Comparison of ENCODE assay signal across 8 cellular contexts in the genomic region with DNA sequence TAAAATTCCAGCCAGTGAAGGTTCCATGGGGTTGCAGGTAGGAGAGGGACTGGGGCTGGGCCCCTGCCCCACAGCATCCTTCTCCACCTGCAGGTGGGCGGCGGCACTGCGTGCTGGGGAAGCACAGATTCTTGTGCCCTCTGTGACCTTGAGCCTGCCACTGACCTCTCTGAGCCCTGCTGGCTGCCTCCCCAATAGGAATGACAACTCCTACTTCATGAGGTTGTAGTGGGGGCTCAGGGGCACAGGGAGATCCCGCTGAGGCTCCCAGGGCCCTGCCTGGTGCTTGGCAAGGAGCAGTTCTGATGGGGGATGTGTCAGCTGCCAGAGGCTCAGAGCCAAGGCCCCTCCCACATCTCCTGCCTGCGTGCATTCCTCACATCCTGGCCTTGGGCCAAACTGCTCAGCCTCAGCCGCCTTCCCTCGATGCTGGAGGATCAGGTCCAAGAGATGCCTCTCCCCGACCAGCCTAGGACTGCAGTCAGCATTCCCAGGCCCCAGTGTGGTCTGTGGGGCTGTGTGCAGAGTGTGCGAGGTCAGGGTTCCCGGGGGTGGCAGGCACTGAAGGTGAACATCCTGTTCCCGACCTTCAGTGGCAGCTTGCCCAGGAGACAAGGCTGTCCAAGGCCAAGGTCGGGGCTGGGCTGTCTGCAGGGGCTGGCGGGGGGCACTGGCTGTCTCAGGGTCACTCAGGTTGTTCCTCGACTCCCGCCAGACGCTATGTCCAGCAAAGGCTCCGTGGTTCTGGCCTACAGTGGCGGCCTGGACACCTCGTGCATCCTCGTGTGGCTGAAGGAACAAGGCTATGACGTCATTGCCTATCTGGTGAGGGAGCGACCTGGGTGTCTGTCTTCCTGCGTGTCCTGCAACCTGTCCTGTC. TPM values are rescaled to one million over a fixed set of nuclear protein-coding genes. Genes with fewer than 3 reads are reported as not detected.
DNase-seq lines count a peak whose midpoint lies in the region; ATAC-seq, FAIRE-seq and TF ChIP-seq lines count a peak whose summit lies in the region.

No MANE protein-coding gene starts in this region.

- H3K4me1 ChIP-seq in IMR-90 (ENCODE audit: control insufficient read depth, insufficient read depth, low read length) (peaks cover 26% of the 10 kb centered on the region), OCI-LY7 (ENCODE audit: insufficient read depth, low read length, poor library complexity, severe bottlenecking) (peaks cover 9% of the 10 kb centered on the region), lower lobe of right lung (peaks cover 64% of the 10 kb centered on the region)

- H3K27ac ChIP-seq in IMR-90 (ENCODE audit: insufficient read depth, low read length) = no peak overlapping the region
- H3K27ac ChIP-seq in OCI-LY7 (ENCODE audit: low read depth, low read length, poor library complexity, severe bottlenecking) = no peak overlapping the region
- H3K27ac ChIP-seq in lower lobe of right lung = peak overlapping the region; percentile 72

- no peak overlapping the region for H4K8ac ChIP-seq in IMR-90 (ENCODE audit: low read depth in 2 of 2, low read length in 2 of 2)

- H2AFZ ChIP-seq in IMR-90 (replicated peaks; ENCODE audit: low read length, poor library complexity) (peak overlapping the region; percentile 83), OCI-LY7 (ENCODE audit: low read length) (peak overlapping the region; percentile 29; the same call in 1 of the 2 replicates)

- H4K5ac ChIP-seq in IMR-90 (ENCODE audit: low read depth, low read length) = no peak overlapping the region

- H2BK15ac ChIP-seq in IMR-90 (ENCODE audit: low read depth, low read length) = 0 out of 3 replicates have a peak overlapping the region, but pooled peaks have one; percentile 34

- H2AK9ac ChIP-seq in IMR-90 (replicated peaks; ENCODE audit: low read depth, low read length, poor library complexity) = peak overlapping the region; percentile 88

- H4K20me1 ChIP-seq in IMR-90 (ENCODE audit: insufficient read depth, low read length) = peaks cover 5% of the 10 kb centered on the region; the same call in 1 of the 2 replicates
- no peaks in the 10 kb centered on the region for H4K20me1 ChIP-seq in OCI-LY7 (ENCODE audit: insufficient read depth, low read length)

- dilution Hi-C loops in IMR-90 (cut with HindIII; ENCODE audit: low sequenced_read_pairs, unreplicated experiment) = no loop called here

- H3K79me2 ChIP-seq in OCI-LY7 (ENCODE audit: insufficient read depth, low read depth, low read length) = no peaks in the 10 kb centered on the region

- H3K23ac ChIP-seq in IMR-90 (ENCODE audit: low read depth, low read length) = no peak overlapping the region

- no peaks in the 10 kb centered on the region for H3K9me2 ChIP-seq in OCI-LY7 (ENCODE audit: insufficient read depth, low read length)

- peak; percentile 30 for FAIRE-seq in urothelium cell line (lab: Jason Lieb, UNC)

- H2BK120ac ChIP-seq in IMR-90 (ENCODE audit: low read depth, low read length) = peak overlapping the region; percentile 52; the same call in 1 of the 2 replicates

- no peak overlapping the region for H3K56ac ChIP-seq in IMR-90 (ENCODE audit: extremely low read depth, insufficient read depth, low read length)

- TF ChIP-seq RAD21 in IMR-90 (IDR thresholded peaks at IDR 0.05; ENCODE audit: low read length) = peak; percentile 20; the same call in 1 of the 2 replicates

- peak overlapping the region; percentile 28; the same call in 1 of the 2 replicates for H3K4me2 ChIP-seq in IMR-90 (ENCODE audit: low read depth, low read length)
- H3K4me2 ChIP-seq in OCI-LY7 (ENCODE audit: low read length) = no peak overlapping the region

- peak; percentile 86 for ATAC-seq in IMR-90 (ENCODE audit: low read depth)
- peak; percentile 77 to 81 for ATAC-seq in lower lobe of right lung
- no peak for ATAC-seq in HG03095 (IDR thresholded peaks at IDR 0.05; ENCODE audit: unreplicated experiment)

- H3K9me1 ChIP-seq in IMR-90 (ENCODE audit: insufficient read depth, low read length) = peaks cover 14% of the 10 kb centered on the region

- no peak overlapping the region for H3K4me3 ChIP-seq in IMR-90 (ENCODE audit: insufficient read depth, low read depth, low read length)
- H3K4me3 ChIP-seq in OCI-LY7 (ENCODE audit: low read depth, low read length, poor library complexity, severe bottlenecking) = no peak overlapping the region
- H3K4me3 ChIP-seq in lower lobe of right lung = peak overlapping the region; percentile 17

- WGBS in IMR-90 (ENCODE audit: extremely low coverage in 2 of 2, insufficient read length in 1 of 2), 2 experiments = 38% methylated on average over 15 of the region's 23 CpGs; no CpG with 5 or more reads in 1 of the 2 experiments

- BruUV-seq in IMR-90 (replicated peaks; lab: Mats Ljungman, UMichigan) = no TSS peak
- BruUV-seq in OCI-LY7 (replicated peaks; lab: Mats Ljungman, UMichigan) = no TSS peak

- H3K79me1 ChIP-seq in IMR-90 (ENCODE audit: low read depth in 1 of 2, low read length in 2 of 2) = no peaks in the 10 kb centered on the region

- CTCF ChIA-PET in IMR-90 (lab: Yijun Ruan, JAX) = no interaction called here
- CTCF ChIA-PET in OCI-LY7 (lab: Charles Lee; ENCODE audit: unreplicated experiment) = no interaction called here

- H3K14ac ChIP-seq in IMR-90 (replicated peaks; ENCODE audit: low read depth, low read length) = no peak overlapping the region

- TF ChIP-seq POLR2A in IMR-90 (IDR thresholded peaks at IDR 0.05; ENCODE audit: low read depth, low read length) = no peak

- H2AK5ac ChIP-seq in IMR-90 (ENCODE audit: low read depth, low read length) = peak overlapping the region; percentile 68; the same call in 1 of the 2 replicates

- peak overlapping the region; percentile 34 for H3K4ac ChIP-seq in IMR-90 (ENCODE audit: low read depth, low read length)

- H3K27me3 ChIP-seq in IMR-90 (ENCODE audit: control insufficient read depth, insufficient read depth, low read length) (no peaks in the 10 kb centered on the region; the same call in 1 of the 2 replicates), lower lobe of right lung (ENCODE audit: low read depth) (no peaks in the 10 kb centered on the region)

- H2BK20ac ChIP-seq in IMR-90 (ENCODE audit: low read depth, low read length) = peak overlapping the region; percentile 51

- no peaks in the 10 kb centered on the region for H3K9me3 ChIP-seq in IMR-90 (ENCODE audit: control insufficient read depth, insufficient read depth, low read length)
- H3K9me3 ChIP-seq in OCI-LY7 (ENCODE audit: low read length) = no peaks in the 10 kb centered on the region
- H3K9me3 ChIP-seq in lower lobe of right lung = no peaks in the 10 kb centered on the region

- H2BK5ac ChIP-seq in IMR-90 (ENCODE audit: low read depth, low read length, poor library complexity, severe bottlenecking) = no peak overlapping the region

- intact Hi-C loops in IMR-90 (cut with micrococcal nuclease) = no loop called here
- intact Hi-C loops in OCI-LY7 (cut with micrococcal nuclease; ENCODE audit: unreplicated experiment) = no loop called here
- intact Hi-C loops in lower lobe of right lung (cut with DNase I) = no loop called here

- no peak overlapping the region for H3K9ac ChIP-seq in IMR-90 (ENCODE audit: low read depth, low read length)

- H3K36me3 ChIP-seq in IMR-90 (ENCODE audit: control insufficient read depth, insufficient read depth, low read length) = no peaks in the 10 kb centered on the region
- no peaks in the 10 kb centered on the region for H3K36me3 ChIP-seq in OCI-LY7 (ENCODE audit: insufficient read depth, low read length)
- no peaks in the 10 kb centered on the region for H3K36me3 ChIP-seq in lower lobe of right lung

- peak overlapping the region; percentile 73; the same call in 1 of the 2 replicates for H4K91ac ChIP-seq in IMR-90 (ENCODE audit: insufficient read depth, low read depth, low read length)

- H3K18ac ChIP-seq in IMR-90 (ENCODE audit: low read depth, low read length) = no peak overlapping the region

- peak; percentile 93 for DNase-seq in DMS 273 (lab: John Stamatoyannopoulos, UW; ENCODE audit: unreplicated experiment)
- DNase-seq in IMR-90 = peak; percentile 95
- peak; percentile 16 for DNase-seq in OCI-LY7 (ENCODE audit: low spot score)
- DNase-seq in cortex of kidney (lab: John Stamatoyannopoulos, UW) = peak; percentile 58
- peak; percentile 86 for DNase-seq in lower lobe of right lung
- DNase-seq in urothelium cell line (ENCODE audit: low spot score) = peak; percentile 95
- DNase-seq in germinal center (ENCODE audit: low spot score) = no peak

- TF ChIP-seq CTCF in IMR-90 (conservative IDR thresholded peaks at IDR 0.05; ENCODE audit: low read depth, low read length) (peak; percentile 45), OCI-LY7 (conservative IDR thresholded peaks at IDR 0.05; ENCODE audit: low read length) (peak; percentile 68), lower lobe of right lung (IDR thresholded peaks at IDR 0.05) (peak; percentile 43)

- POLR2A ChIA-PET in IMR-90 (lab: Charles Lee; ENCODE audit: unreplicated experiment) = no interaction called here
- POLR2A ChIA-PET in OCI-LY7 (lab: Charles Lee) = no interaction called here

- in situ Hi-C loops in IMR-90 (cut with MboI; ENCODE audit: low sequenced_read_pairs) = loop anchor here (5.0 kb wide), 1 partner anchor 236 kb away; no protein-coding TSS in a partner anchor

TF ChIP-seq in IMR-90, 13 proteins besides CTCF, POLR2A, EP300 and RAD21 (continues in another document):
- TF ChIP-seq RFX5 (IDR thresholded peaks at IDR 0.05; ENCODE audit: low read depth, low read length) (no peak), FOS (IDR thresholded peaks at IDR 0.05; ENCODE audit: low read depth, low read length) (no peak), BHLHE40 (IDR thresholded peaks at IDR 0.05; ENCODE audit: low read depth, low read length) (peak; percentile 27), CEBPB (IDR thresholded peaks at IDR 0.05; ENCODE audit: low read depth, low read length) (no peak), USF2 (IDR thresholded peaks at IDR 0.05; ENCODE audit: low read depth, low read length) (peak; percentile 24; the same call in 1 of the 2 replicates), CHD1 (IDR thresholded peaks at IDR 0.05; ENCODE audit: low read depth, low read length) (no peak), MAZ (IDR thresholded peaks at IDR 0.05; ENCODE audit: borderline replicate concordance, low read depth, low read length) (peak; percentile 72; the same call in 1 of the 2 replicates)

RNA-seq across cellular contexts. Expression of gene ASS1, which starts 7.0 kb away (rescaled TPM):
- total RNA-seq in IMR-90 (2012; rRNA removed) (31.1 and 39.6 TPM in 2 replicates), OCI-LY7 (2022) (0.70 and 0.76 TPM in 2 replicates), lower lobe of right lung (75.2 TPM)
- polyA plus RNA-seq in IMR-90 (2012; rRNA removed) = 39.7 and 41.9 TPM in 2 replicates
- 48.3 and 61.6 TPM in 2 replicates for polyA plus RNA-seq in IMR-90 (2012; cell fraction: cytosol; rRNA removed)
- polyA plus RNA-seq in IMR-90 (2012; cell fraction: nucleus; rRNA removed; ENCODE audit: low replicate concordance) = 23.9 and 27.2 TPM in 2 replicates
- total RNA-seq in OCI-LY7 (2014; rRNA removed; shearing (Covaris generic)) = 13.6 and 16.3 TPM in 2 replicates
